In the genomic region with DNA sequence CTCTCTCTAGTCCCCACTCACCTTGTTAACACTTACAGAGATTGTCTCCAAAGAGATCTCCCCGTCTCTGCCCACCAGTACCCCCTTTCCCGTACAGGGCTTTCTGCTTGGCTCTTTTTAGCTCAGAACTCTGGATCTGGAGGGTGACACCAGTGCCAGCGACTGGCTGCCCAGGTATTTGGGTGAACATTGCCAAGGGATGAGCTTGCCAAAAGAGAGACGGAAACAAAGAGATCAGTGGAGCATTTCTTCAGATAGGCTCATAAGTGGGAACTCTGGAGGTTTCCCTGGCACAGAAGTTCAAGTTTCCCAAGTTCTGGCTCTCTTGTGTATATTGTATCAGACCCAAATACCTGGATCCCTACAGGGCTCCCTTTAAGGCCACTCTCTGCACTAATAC, we compare ENCODE assay signal across 32 cellular contexts. TPM values are rescaled to one million over a fixed set of nuclear protein-coding genes. Genes with fewer than 3 reads are reported as not detected.
"Had no signal": no experiment of that assay in that cellular context is flagged by ENCODE, and none has a peak within 500 bp of the region (broad histone marks: within the 10 kb centered on the region; RNA-seq: fewer than 3 reads in every experiment).

No MANE protein-coding gene starts in this region.

- H3K27ac ChIP-seq: brain microvascular endothelial cell, coronary artery, dorsolateral prefrontal cortex, esophagus squamous epithelium, gastroesophageal sphincter, WERI-Rb-1 had no signal

- H3K4me3 ChIP-seq: coronary artery, dorsolateral prefrontal cortex, esophagus squamous epithelium, gastroesophageal sphincter had no signal

- H3K9me3 ChIP-seq: esophagus squamous epithelium, gastroesophageal sphincter had no signal

- H3K36me3 ChIP-seq: brain microvascular endothelial cell, esophagus squamous epithelium had no signal

- DNase-seq: activated B cell treated with CpG ODN at 0.5 μM for 24 hours; activated CD4-positive, alpha-beta T cell treated with anti-CD3 and anti-CD28 coated beads for 48 hours; activated CD4-positive, alpha-beta T cell treated with anti-CD3 and anti-CD28 coated beads, Interleukin-2, amount 50 U/mL, for 1 hour; activated CD4-positive, alpha-beta T cell treated with anti-CD3 and anti-CD28 coated beads, Interleukin-2, amount 50 U/mL, for 48 hours; activated CD8-positive, alpha-beta memory T cell treated with anti-CD3 and anti-CD28 coated beads for 24 hours; activated CD8-positive, alpha-beta T cell treated with anti-CD3 and anti-CD28 coated beads for 36 hours; activated effector memory CD4-positive, alpha-beta T cell treated with Interleukin-2 at 50 U/mL for 16 hours; activated gamma-delta T cell treated with Interleukin-2 at 50 U/mL for 16 hours; activated naive CD4-positive, alpha-beta T cell treated with anti-CD3 and anti-CD28 coated beads, Interleukin-2, amount 50 U/mL, for 16 hours; activated naive CD4-positive, alpha-beta T cell treated with Interleukin-2 at 50 U/mL for 16 hours; activated T-cell treated with anti-CD3 and anti-CD28 coated beads, Interleukin-2, amount 50 U/mL, for 4 hours; amniotic stem cell; anterior cingulate cortex; brain microvascular endothelial cell; cerebellar nuclear complex; effector memory CD4-positive, alpha-beta T cell; endodermal cell; erythroblast; esophagus squamous epithelium; foreskin melanocyte; T-helper 1 cell; T-helper 17 cell; T1000; WERI-Rb-1 had no signal

- H3K27me3 ChIP-seq: brain microvascular endothelial cell, dorsolateral prefrontal cortex, esophagus squamous epithelium, gastroesophageal sphincter had no signal

- H3K4me1 ChIP-seq: esophagus squamous epithelium had no signal

- ATAC-seq: activated CD4-positive, CD25-positive, alpha-beta regulatory T cell treated with anti-CD3 and anti-CD28 coated beads, Interleukin-2, amount 50 U/mL, for 24 hours; activated CD8-positive, alpha-beta T cell treated with anti-CD3 and anti-CD28 coated beads for 36 hours; activated T-cell treated with anti-CD3 and anti-CD28 coated beads, Interleukin-2, amount 50 U/mL, for 4 hours; activated T-helper 17 cell treated with anti-CD3 and anti-CD28 coated beads, Interleukin-2, amount 50 U/mL, for 72 hours; gastroesophageal sphincter; T-helper 17 cell had no signal

RNA-seq across cellular contexts. Expression of gene SMKR1, which starts 38.1 kb away (rescaled TPM):
- total RNA-seq: astrocyte, cardiac septum, fibroblast of villous mesenchyme, gastroesophageal sphincter had no signal
